10 cellular contexts compared by ENCODE assay signal in genomic region chr19:47276513-47276912, GRCh38. TPM values are rescaled to one million over a fixed set of nuclear protein-coding genes. Genes with fewer than 3 reads are reported as not detected.
DNase-seq lines count a peak whose midpoint lies in the region; ATAC-seq and TF ChIP-seq lines count a peak whose summit lies in the region.
"Not testable (repeated sequence)": the region's sequence is repeated elsewhere in the genome, so short reads cannot be mapped to it uniquely, and the experiment has no call there.
"Had no signal": no experiment of that assay in that cellular context is flagged by ENCODE, and none has a peak within 500 bp of the region (broad histone marks: within the 10 kb centered on the region; RNA-seq: fewer than 3 reads in every experiment).

No MANE protein-coding gene starts in this region.

- POLR2A ChIA-PET in activated CD8-positive, alpha-beta T cell treated with anti-CD3 and anti-CD28 coated beads, Interleukin-2, amount 10 ng/mL, durations not matched to agents 7 days and 5 days (lab: Charles Lee), result interaction anchor here (1.1 to 3.4 kb wide), 2 partner anchors 20 to 151 kb away, joined by 6 to 43 read pairs; partner anchors contain the start of gene CCDC9

- intact Hi-C loops in ovary (cut with DNase I), result not testable (repeated sequence)

- ATAC-seq in activated CD8-positive, alpha-beta T cell treated with anti-CD3 and anti-CD28 coated beads, Interleukin-2, amount 10 ng/mL, durations not matched to agents 7 days and 5 days; thoracic aorta (ENCODE audit: insufficient number of reproducible peaks, low FRiP score, low read depth): not testable (repeated sequence)

- H4K20me1 ChIP-seq in BLaER1, result peaks cover 18% of the 10 kb centered on the region

- DNase-seq in activated CD8-positive, alpha-beta T cell treated with anti-CD3 and anti-CD28 coated beads, Interleukin-2, amount 10 ng/mL, durations not matched to agents 7 days and 5 days; coronary artery (ENCODE audit: low spot score); ovary; thoracic aorta (ENCODE audit: low spot score): not testable (repeated sequence)

- WGBS in ovary, 3 donors, result 70 to 82% (median 82%) methylated on average over 3 of the region's 3 CpGs

- not testable (repeated sequence) for H3K27me3 Mint-ChIP-seq in activated CD8-positive, alpha-beta T cell treated with anti-CD3 and anti-CD28 coated beads, Interleukin-2, amount 10 ng/mL, durations not matched to agents 7 days and 5 days (ENCODE audit: low read depth)

- not testable (repeated sequence) for H3K4me3 ChIP-seq in BLaER1, ovary
- H3K4me3 ChIP-seq in coronary artery (peak overlapping the region; percentile 97), thoracic aorta (peak overlapping the region; percentile 16)

- H3K4me1 ChIP-seq in BLaER1 (peaks cover 52% of the 10 kb centered on the region), thoracic aorta (ENCODE audit: control insufficient read depth in 1 of 2, low read depth in 2 of 2) (peaks cover 11 to 70% of the 10 kb centered on the region in 2 donors)
- H3K4me1 ChIP-seq in ovary (ENCODE audit: insufficient read depth), result not testable (repeated sequence)

- TF ChIP-seq POLR2A in ovary (IDR thresholded peaks at IDR 0.05), result not testable (repeated sequence)

- H3K4me3 Mint-ChIP-seq in activated CD8-positive, alpha-beta T cell treated with anti-CD3 and anti-CD28 coated beads, Interleukin-2, amount 10 ng/mL, durations not matched to agents 7 days and 5 days, result peak overlapping the region; percentile 65

- not testable (repeated sequence) for H3K9me3 ChIP-seq in BLaER1, ovary, thoracic aorta

- H3K9me3 Mint-ChIP-seq in activated CD8-positive, alpha-beta T cell treated with anti-CD3 and anti-CD28 coated beads, Interleukin-2, amount 10 ng/mL, durations not matched to agents 7 days and 5 days (ENCODE audit: insufficient read depth), result not testable (repeated sequence)

- H3K36me3 ChIP-seq in BLaER1, ovary, thoracic aorta: not testable (repeated sequence)

- not testable (repeated sequence) for H3K27ac ChIP-seq in BLaER1
- peak overlapping the region; percentile 95 to 97 for H3K27ac ChIP-seq in coronary artery
- peak overlapping the region; percentile 57 for H3K27ac ChIP-seq in layer of hippocampus (ENCODE audit: low read depth, low read length)
- peak overlapping the region; percentile 83 to 88 for H3K27ac ChIP-seq in ovary
- H3K27ac ChIP-seq in thoracic aorta, result peak overlapping the region; percentile 87 to 91

- peak overlapping the region; percentile 100 for H3K4me2 ChIP-seq in BLaER1

- H3K27ac Mint-ChIP-seq in activated CD8-positive, alpha-beta T cell treated with anti-CD3 and anti-CD28 coated beads, Interleukin-2, amount 10 ng/mL, durations not matched to agents 7 days and 5 days, result not testable (repeated sequence)

- CTCF ChIA-PET in activated CD8-positive, alpha-beta T cell treated with anti-CD3 and anti-CD28 coated beads, Interleukin-2, amount 10 ng/mL, durations not matched to agents 7 days and 5 days (lab: Charles Lee), result interaction anchor here (1.3 to 3.8 kb wide), 4 partner anchors 9 to 207 kb away, joined by 3 to 32 read pairs (median 6); partner anchors contain the start of genes DHX34 and KPTN

- H3K9ac ChIP-seq in BLaER1, result not testable (repeated sequence)

- peaks cover 30% of the 10 kb centered on the region for H3K4me1 Mint-ChIP-seq in activated CD8-positive, alpha-beta T cell treated with anti-CD3 and anti-CD28 coated beads, Interleukin-2, amount 10 ng/mL, durations not matched to agents 7 days and 5 days (ENCODE audit: low read depth)

- TF ChIP-seq EP300 in ovary (IDR thresholded peaks at IDR 0.05), result not testable (repeated sequence)

- H3K27me3 ChIP-seq in BLaER1, result peaks cover 16% of the 10 kb centered on the region
- H3K27me3 ChIP-seq in layer of hippocampus (ENCODE audit: control insufficient read depth, insufficient read depth, low read length); ovary; thoracic aorta (replicated peaks; ENCODE audit: insufficient read depth): not testable (repeated sequence)

- TF ChIP-seq CTCF in coronary artery (IDR thresholded peaks at IDR 0.05); ovary (IDR thresholded peaks at IDR 0.05); thoracic aorta (IDR thresholded peaks at IDR 0.05): not testable (repeated sequence)

- H3K36me3 Mint-ChIP-seq in activated CD8-positive, alpha-beta T cell treated with anti-CD3 and anti-CD28 coated beads, Interleukin-2, amount 10 ng/mL, durations not matched to agents 7 days and 5 days (ENCODE audit: low read depth), result peaks cover 27% of the 10 kb centered on the region

RNA-seq across cellular contexts. Expression of gene INAFM1, which starts 1.8 kb away (rescaled TPM):
- 10 to 100 TPM; 12.9 to 14.3 TPM for total RNA-seq in activated CD8-positive, alpha-beta T cell treated with anti-CD3 and anti-CD28 coated beads, Interleukin-2, amount 10 ng/mL, durations not matched to agents 7 days and 5 days
- total RNA-seq in ovary (10 to 100 TPM in 6 of 7 donors, 1 to 10 TPM in 1; 9.7 to 53.3 (median 31.0) TPM), thoracic aorta (10 to 100 TPM; 10.3 to 18.6 TPM)
- 10 to 100 TPM in 1 of 2 donors, under 1 TPM in 1; 0.73 to 15.2 TPM for polyA plus RNA-seq in ovary

RNA-seq across cellular contexts. Expression of gene CCDC9, which starts 20.2 kb away (rescaled TPM):
- 10 to 100 TPM; 30.0 to 32.1 TPM for total RNA-seq in activated CD8-positive, alpha-beta T cell treated with anti-CD3 and anti-CD28 coated beads, Interleukin-2, amount 10 ng/mL, durations not matched to agents 7 days and 5 days
- 10 to 100 TPM; 17.5 to 65.7 (median 37.0) TPM for total RNA-seq in ovary
- 10 to 100 TPM; 14.8 to 40.4 TPM for polyA plus RNA-seq in ovary
- total RNA-seq in thoracic aorta, result 10 to 100 TPM; 26.7 to 38.9 TPM

RNA-seq across cellular contexts. Expression of gene C5AR1, which starts 33.1 kb away (rescaled TPM):
- total RNA-seq in activated CD8-positive, alpha-beta T cell treated with anti-CD3 and anti-CD28 coated beads, Interleukin-2, amount 10 ng/mL, durations not matched to agents 7 days and 5 days, result 1 to 10 TPM; 1.0 to 1.8 TPM
- total RNA-seq in ovary (10 to 100 TPM in 3 of 7 donors, 1 to 10 TPM in 4; 4.6 to 27.5 (median 9.4) TPM), thoracic aorta (10 to 100 TPM; 37.6 to 51.9 TPM)
- polyA plus RNA-seq in ovary, result 1 to 10 TPM; 3.5 to 10.0 TPM
- total RNA-seq: glomerular endothelial cell had no signal

RNA-seq across cellular contexts. Expression of gene BBC3, which starts 45.5 kb away (rescaled TPM):
- total RNA-seq in activated CD8-positive, alpha-beta T cell treated with anti-CD3 and anti-CD28 coated beads, Interleukin-2, amount 10 ng/mL, durations not matched to agents 7 days and 5 days, result 10 to 100 TPM; 15.7 to 16.8 TPM
- total RNA-seq in ovary (10 to 100 TPM in 1 of 7 donors, 1 to 10 TPM in 6; 5.4 to 13.2 (median 6.6) TPM), thoracic aorta (10 to 100 TPM in 1 of 2 donors, 1 to 10 TPM in 1; 6.5 to 21.4 TPM)
- polyA plus RNA-seq in ovary, result 1 to 10 TPM in 1 of 2 donors, under 1 TPM in 1; 0.23 to 4.5 TPM

RNA-seq across cellular contexts. Expression of gene C5AR2, which starts 55.5 kb away (rescaled TPM):
- total RNA-seq in activated CD8-positive, alpha-beta T cell treated with anti-CD3 and anti-CD28 coated beads, Interleukin-2, amount 10 ng/mL, durations not matched to agents 7 days and 5 days, result under 1 TPM; 0.05 to 0.21 TPM
- total RNA-seq in ovary, result 1 to 10 TPM in 6 of 7 donors, under 1 TPM in 1; 0.51 to 3.9 (median 1.3) TPM
- 1 to 10 TPM in 1 of 2 donors, under 1 TPM in 1; 0.41 to 1.1 TPM for polyA plus RNA-seq in ovary
- total RNA-seq in thoracic aorta, result 10 to 100 TPM; 10.3 to 25.7 TPM
- polyA plus RNA-seq: BJ; naive thymus-derived CD8-positive, alpha-beta T cell; SK-N-SH had no signal
